ENCODE assay signal across 23 cellular contexts in genomic region chr17:3924421-3925350, GRCh38. TPM values are rescaled to one million over a fixed set of nuclear protein-coding genes. Genes with fewer than 3 reads are reported as not detected.
A peak's percentile ranks its signal among the peaks of the same experiment; 100 is the strongest.
DNase-seq lines count a peak whose midpoint lies in the region; FAIRE-seq and TF ChIP-seq lines count a peak whose summit lies in the region.
"Had no signal": no experiment of that assay in that cellular context is flagged by ENCODE, and none has a peak within 500 bp of the region (broad histone marks: within the 10 kb centered on the region; RNA-seq: fewer than 3 reads in every experiment).

No MANE protein-coding gene starts in this region.

- H3K27me3 Mint-ChIP-seq in activated T-helper 1 cell treated with anti-CD3 and anti-CD28 coated beads, Interleukin-12 subunit alpha, Interleukin-12 subunit beta, Interleukin-2, Interleukin-4 antibody, amounts not matched to agents 30 ng/mL and 10 ng/mL and 1 ng/mL, durations not matched to agents 14 hours and 24 hours and 36 hours (ENCODE audit: insufficient read depth) = no peaks in the 10 kb centered on the region

- FAIRE-seq in kidney (lab: Jason Lieb, UNC) = no peak
- FAIRE-seq: H54 had no signal

- H3K9me3 Mint-ChIP-seq in activated T-helper 1 cell treated with anti-CD3 and anti-CD28 coated beads, Interleukin-12 subunit alpha, Interleukin-12 subunit beta, Interleukin-2, Interleukin-4 antibody, amounts not matched to agents 30 ng/mL and 10 ng/mL and 1 ng/mL, durations not matched to agents 14 hours and 24 hours and 36 hours = no peaks in the 10 kb centered on the region
- H3K9me3 Mint-ChIP-seq: activated T-helper 2 cell treated with anti-CD3 and anti-CD28 coated beads, Interferon-gamma antibody, Interleukin-2, Interleukin-4, amounts not matched to agents 10 μg/mL and 5 μg/mL and 100 μg/mL, durations not matched to agents 14 hours and 24 hours and 36 hours; endodermal cell had no signal

- TF ChIP-seq CTCF in colonic mucosa (IDR thresholded peaks at IDR 0.05) (no peak), kidney (IDR thresholded peaks at IDR 0.05; ENCODE audit: borderline replicate concordance, extremely low read depth, insufficient read depth) (no peak), coronary artery (IDR thresholded peaks at IDR 0.05) (no peak)

- DNase-seq in H7 (peak; percentile 62), colonic mucosa (peak; percentile 40), kidney (peak; percentile 82), medulla oblongata (ENCODE audit: extremely low spot score) (no peak), coronary artery (ENCODE audit: low spot score) (no peak), GM19240 (ENCODE audit: insufficient read length, low spot score) (no peak)
- no peak for DNase-seq in activated T-helper 1 cell treated with anti-CD3 and anti-CD28 coated beads, Interleukin-12 subunit alpha, Interleukin-12 subunit beta, Interleukin-2, Interleukin-4 antibody, amounts not matched to agents 30 ng/mL and 10 ng/mL and 1 ng/mL, durations not matched to agents 14 hours and 24 hours and 36 hours (ENCODE audit: low spot score)
- DNase-seq: activated CD4-positive, alpha-beta T cell treated with anti-CD3 and anti-CD28 coated beads for 48 hours; endodermal cell; left lung; NCI-H1105; NCI-H2081; NCI-H446; PC-3; SHP77 treated with DMSO at 0.1 percent for 48 hours; T-helper 1 cell; uterus had no signal

- peaks cover 8% of the 10 kb centered on the region for H3K36me3 Mint-ChIP-seq in activated T-helper 1 cell treated with anti-CD3 and anti-CD28 coated beads, Interleukin-12 subunit alpha, Interleukin-12 subunit beta, Interleukin-2, Interleukin-4 antibody, amounts not matched to agents 30 ng/mL and 10 ng/mL and 1 ng/mL, durations not matched to agents 14 hours and 24 hours and 36 hours (ENCODE audit: low read depth)

- H3K4me1 ChIP-seq in colonic mucosa = no peaks in the 10 kb centered on the region
- peaks cover 0 to 6% of the 10 kb centered on the region in 2 donors for H3K4me1 ChIP-seq in kidney (ENCODE audit: control insufficient read depth in 1 of 2, insufficient read depth in 1 of 2, low read depth in 1 of 2, low read length in 2 of 2)
- H3K4me1 ChIP-seq in neuron (ENCODE audit: insufficient read depth, low read length) = peaks cover 14% of the 10 kb centered on the region
- H3K4me1 ChIP-seq: left lung, suprapubic skin, uterus had no signal

- H3K27ac ChIP-seq in colonic mucosa (peak overlapping the region; percentile 20), kidney (ENCODE audit: low read depth in 2 of 2, low read length in 2 of 2) (no peak overlapping the region), coronary artery (no peak overlapping the region)
- H3K27ac ChIP-seq: HL-60, left lung, suprapubic skin, uterus had no signal

- H3K9ac ChIP-seq in colonic mucosa (ENCODE audit: low read depth in 2 of 2, low read length in 2 of 2) = peak overlapping the region; percentile 16 to 19
- H3K9ac ChIP-seq in kidney (ENCODE audit: low read length in 2 of 2) = no peak overlapping the region

- H3K4me3 ChIP-seq in H7 (ENCODE audit: insufficient read depth, low read depth, low read length) (no peak overlapping the region), colonic mucosa (no peak overlapping the region), kidney (ENCODE audit: low read length in 2 of 2) (no peak overlapping the region), neuron (ENCODE audit: low read length) (no peak overlapping the region), coronary artery (no peak overlapping the region)
- H3K4me3 ChIP-seq: left lung, ovary, suprapubic skin, uterus had no signal

- H2AFZ ChIP-seq in neuron (ENCODE audit: low read depth, low read length) = peak overlapping the region; percentile 13

- intact Hi-C loops in colonic mucosa (cut with DNase I) = no loop called here
- intact Hi-C loops in kidney (cut with DNase I) = no loop called here
- intact Hi-C loops in activated T-helper 1 cell treated with anti-CD3 and anti-CD28 coated beads, Interleukin-12 subunit alpha, Interleukin-12 subunit beta, Interleukin-2, Interleukin-4 antibody, amounts not matched to agents 30 ng/mL and 10 ng/mL and 1 ng/mL, durations not matched to agents 14 hours and 24 hours and 36 hours (cut with micrococcal nuclease) = no loop called here

- H3K9me3 ChIP-seq in colonic mucosa = no peaks in the 10 kb centered on the region
- H3K9me3 ChIP-seq in kidney (ENCODE audit: control insufficient read depth in 1 of 2, low read length in 2 of 2) = no peaks in the 10 kb centered on the region
- H3K9me3 ChIP-seq in neuron (ENCODE audit: low read length) = no peaks in the 10 kb centered on the region
- H3K9me3 ChIP-seq: left lung, ovary, suprapubic skin, uterus had no signal

- H3K27ac Mint-ChIP-seq in activated T-helper 1 cell treated with anti-CD3 and anti-CD28 coated beads, Interleukin-12 subunit alpha, Interleukin-12 subunit beta, Interleukin-2, Interleukin-4 antibody, amounts not matched to agents 30 ng/mL and 10 ng/mL and 1 ng/mL, durations not matched to agents 14 hours and 24 hours and 36 hours = no peak overlapping the region
- H3K27ac Mint-ChIP-seq: activated T-helper 2 cell treated with anti-CD3 and anti-CD28 coated beads, Interferon-gamma antibody, Interleukin-2, Interleukin-4, amounts not matched to agents 10 μg/mL and 5 μg/mL and 100 μg/mL, durations not matched to agents 14 hours and 24 hours and 36 hours; endodermal cell had no signal

- H3K4me1 Mint-ChIP-seq in activated T-helper 1 cell treated with anti-CD3 and anti-CD28 coated beads, Interleukin-12 subunit alpha, Interleukin-12 subunit beta, Interleukin-2, Interleukin-4 antibody, amounts not matched to agents 30 ng/mL and 10 ng/mL and 1 ng/mL, durations not matched to agents 14 hours and 24 hours and 36 hours (ENCODE audit: low read depth) = no peaks in the 10 kb centered on the region

- H3K4me3 Mint-ChIP-seq in activated T-helper 1 cell treated with anti-CD3 and anti-CD28 coated beads, Interleukin-12 subunit alpha, Interleukin-12 subunit beta, Interleukin-2, Interleukin-4 antibody, amounts not matched to agents 30 ng/mL and 10 ng/mL and 1 ng/mL, durations not matched to agents 14 hours and 24 hours and 36 hours = no peak overlapping the region
- H3K4me3 Mint-ChIP-seq: endodermal cell had no signal

- H3K27me3 ChIP-seq in H7 (ENCODE audit: control insufficient read depth, insufficient read depth, low read length) = no peaks in the 10 kb centered on the region
- no peaks in the 10 kb centered on the region for H3K27me3 ChIP-seq in colonic mucosa
- H3K27me3 ChIP-seq in neuron (ENCODE audit: insufficient read depth, low read length) = peaks cover 18% of the 10 kb centered on the region
- H3K27me3 ChIP-seq: left lung, ovary, suprapubic skin, uterus had no signal

- H3K36me3 ChIP-seq in H7 (replicated peaks; ENCODE audit: control insufficient read depth, insufficient read depth, low read length) (0 out of 2 replicates have a peak, but pooled peaks cover 1% of the 10 kb centered on the region), colonic mucosa (no peaks in the 10 kb centered on the region), kidney (ENCODE audit: control insufficient read depth in 1 of 2, insufficient read depth in 2 of 2, low read length in 2 of 2) (no peaks in the 10 kb centered on the region), neuron (ENCODE audit: insufficient read depth, low read length) (no peaks in the 10 kb centered on the region)
- H3K36me3 ChIP-seq: ovary, suprapubic skin, uterus had no signal

RNA-seq across cellular contexts. Expression of gene P2RX1, which starts 8.4 kb away (rescaled TPM):
- total RNA-seq in H7 (2014; rRNA removed; shearing (Covaris generic)) = 0.10 and 0.33 TPM in 2 replicates
- total RNA-seq in colonic mucosa (1 to 10 TPM; 2.7 to 4.8 TPM), kidney (11.2 TPM)
- 3.1 TPM for polyA plus RNA-seq in kidney (ENCODE audit: insufficient read depth, low read depth, low replicate concordance)
- total RNA-seq in activated T-helper 1 cell treated with anti-CD3 and anti-CD28 coated beads, Interleukin-12 subunit alpha, Interleukin-12 subunit beta, Interleukin-2, Interleukin-4 antibody, amounts not matched to agents 30 ng/mL and 10 ng/mL and 1 ng/mL, durations not matched to agents 14 hours and 24 hours and 36 hours = 0.13 and 0.34 TPM in 2 replicates
- total RNA-seq: endodermal cell, PC-3 had no signal

RNA-seq across cellular contexts. Expression of gene CAMKK1, which starts 31.8 kb away (rescaled TPM):
- total RNA-seq in H7 (2014; rRNA removed; shearing (Covaris generic)) = 6.0 and 6.7 TPM in 2 replicates
- 1 to 10 TPM; 3.6 to 7.2 TPM for total RNA-seq in colonic mucosa
- total RNA-seq in kidney = 6.0 TPM
- polyA plus RNA-seq in kidney (ENCODE audit: insufficient read depth, low read depth, low replicate concordance) = 2.6 TPM
- total RNA-seq in activated T-helper 1 cell treated with anti-CD3 and anti-CD28 coated beads, Interleukin-12 subunit alpha, Interleukin-12 subunit beta, Interleukin-2, Interleukin-4 antibody, amounts not matched to agents 30 ng/mL and 10 ng/mL and 1 ng/mL, durations not matched to agents 14 hours and 24 hours and 36 hours = 6.1 and 7.8 TPM in 2 replicates

RNA-seq across cellular contexts. Expression of gene ATP2A3, which starts 39.6 kb away (rescaled TPM):
- total RNA-seq in H7 (2014; rRNA removed; shearing (Covaris generic)) = 5.7 and 5.8 TPM in 2 replicates
- total RNA-seq in colonic mucosa (100 to 1,000 TPM; 197 to 308 TPM), kidney (52.1 TPM)
- polyA plus RNA-seq in kidney (ENCODE audit: insufficient read depth, low read depth, low replicate concordance) = 9.4 TPM
- total RNA-seq in activated T-helper 1 cell treated with anti-CD3 and anti-CD28 coated beads, Interleukin-12 subunit alpha, Interleukin-12 subunit beta, Interleukin-2, Interleukin-4 antibody, amounts not matched to agents 30 ng/mL and 10 ng/mL and 1 ng/mL, durations not matched to agents 14 hours and 24 hours and 36 hours = 107 and 111 TPM in 2 replicates

Comparison
In these comparisons a context has a peak if more than half of its experiments do, and no peak if none do; other contexts are left out.
1. DNase-seq: peak in H7 (single experiment), colonic mucosa (single experiment) and kidney (single experiment); none in medulla oblongata (single experiment), coronary artery (single experiment), activated T-helper 1 cell treated with anti-CD3 and anti-CD28 coated beads, Interleukin-12 subunit alpha, Interleukin-12 subunit beta, Interleukin-2, Interleukin-4 antibody, amounts not matched to agents 30 ng/mL and 10 ng/mL and 1 ng/mL, durations not matched to agents 14 hours and 24 hours and 36 hours (single experiment) and GM19240 (single experiment).
2. H3K9ac ChIP-seq: peak in colonic mucosa (2 of 2); none in kidney (0 of 2).